Comparison of ENCODE assay signal across 1 cellular context in the genomic region with DNA sequence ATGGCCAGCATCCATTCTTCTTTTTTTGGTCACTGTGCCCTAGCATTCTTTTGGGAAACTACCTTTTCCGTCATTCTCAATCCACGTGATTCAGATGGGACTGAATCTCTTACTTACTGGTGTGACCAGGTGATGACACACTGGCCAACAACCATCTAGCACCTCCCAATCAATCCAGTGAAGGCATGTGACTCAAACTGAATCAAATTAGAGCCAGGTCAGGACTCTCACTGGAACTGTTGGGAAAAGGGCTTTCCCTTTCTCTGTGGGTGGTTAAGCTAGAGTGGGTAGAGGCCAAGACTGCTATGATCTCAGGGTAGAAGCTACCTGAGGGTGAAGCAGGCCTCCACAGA.
TF ChIP-seq lines count a peak whose summit lies in the region.

No MANE protein-coding gene starts in this region.

TF ChIP-seq in IMR-90, 13 proteins besides CTCF, POLR2A, EP300 and RAD21:
- TF ChIP-seq USF2 (IDR thresholded peaks at IDR 0.05; ENCODE audit: low read depth, low read length) (no peak; the same call in 1 of the 2 replicates), MAFK (IDR thresholded peaks at IDR 0.05; ENCODE audit: low read depth, low read length) (no peak), CHD1 (IDR thresholded peaks at IDR 0.05; ENCODE audit: low read depth, low read length) (no peak), RCOR1 (IDR thresholded peaks at IDR 0.05; ENCODE audit: insufficient replicate concordance, low read length) (no peak), CEBPB (IDR thresholded peaks at IDR 0.05; ENCODE audit: low read depth, low read length) (0 out of 2 replicates have a peak, but pooled peaks have one; percentile 0), NFE2L2 (IDR thresholded peaks at IDR 0.05; ENCODE audit: low read depth, low read length) (no peak), FOS (IDR thresholded peaks at IDR 0.05; ENCODE audit: low read depth, low read length) (no peak), RFX5 (IDR thresholded peaks at IDR 0.05; ENCODE audit: low read depth, low read length) (no peak)
